In genomic region chr6:72757048-72757447, GRCh38 we compare ENCODE assay signal across 31 cellular contexts.
"Had no signal": no experiment of that assay in that cellular context is flagged by ENCODE, and none has a peak within 500 bp of the region (broad histone marks: within the 10 kb centered on the region; RNA-seq: fewer than 3 reads in every experiment).

No MANE protein-coding gene starts in this region.

- H3K27me3 Mint-ChIP-seq: activated CD4-positive, alpha-beta memory T cell treated with anti-CD3 and anti-CD28 coated beads for 36 hours; activated CD4-positive, alpha-beta T cell treated with anti-CD3 and anti-CD28 coated beads for 36 hours; activated CD4-positive, alpha-beta T cell treated with anti-CD3 and anti-CD28 coated beads, Interleukin-2, amount 10 ng/mL, durations not matched to agents 24 days and 14 days; activated CD8-positive, alpha-beta memory T cell treated with anti-CD3 and anti-CD28 coated beads, Interleukin-2, amount 10 ng/mL, durations not matched to agents 7 days and 5 days; activated naive CD4-positive, alpha-beta T cell treated with anti-CD3 and anti-CD28 coated beads, Interleukin-2, amount 50 U/mL, for 24 hours; activated naive CD8-positive, alpha-beta T cell treated with anti-CD3 and anti-CD28 coated beads for 36 hours; activated naive CD8-positive, alpha-beta T cell treated with anti-CD3 and anti-CD28 coated beads, Interleukin-2, amount 50 U/mL, for 24 hours had no signal

- H3K27ac ChIP-seq: adrenal gland, body of pancreas, colonic mucosa, esophagus muscularis mucosa, foreskin keratinocyte, gastroesophageal sphincter, heart right ventricle had no signal

- H3K4me1 ChIP-seq: adrenal gland, colonic mucosa had no signal

- H3K4me3 ChIP-seq: adrenal gland, body of pancreas, colonic mucosa, esophagus muscularis mucosa, gastroesophageal sphincter, heart right ventricle had no signal

- H3K36me3 Mint-ChIP-seq: activated CD4-positive, alpha-beta memory T cell treated with anti-CD3 and anti-CD28 coated beads for 36 hours; activated CD8-positive, alpha-beta memory T cell treated with anti-CD3 and anti-CD28 coated beads, Interleukin-2, amount 10 ng/mL, durations not matched to agents 7 days and 5 days had no signal

- H3K4me1 Mint-ChIP-seq: activated CD4-positive, alpha-beta T cell treated with anti-CD3 and anti-CD28 coated beads, Interleukin-2, amount 10 ng/mL, durations not matched to agents 24 days and 14 days; activated CD8-positive, alpha-beta memory T cell treated with anti-CD3 and anti-CD28 coated beads, Interleukin-2, amount 10 ng/mL, durations not matched to agents 7 days and 5 days had no signal

- ATAC-seq: activated CD4-positive, alpha-beta T cell treated with anti-CD3 and anti-CD28 coated beads for 36 hours; activated CD8-positive, alpha-beta memory T cell treated with anti-CD3 and anti-CD28 coated beads, Interleukin-2, amount 10 ng/mL, durations not matched to agents 7 days and 5 days; activated CD8-positive, alpha-beta T cell treated with anti-CD3 and anti-CD28 coated beads, Interleukin-2, amount 10 ng/mL, durations not matched to agents 7 days and 5 days; activated naive CD8-positive, alpha-beta T cell treated with anti-CD3 and anti-CD28 coated beads, Interleukin-2, amount 50 U/mL, for 24 hours; body of pancreas; foreskin keratinocyte; gastroesophageal sphincter; heart right ventricle had no signal

- H3K9me3 Mint-ChIP-seq: activated CD4-positive, alpha-beta memory T cell treated with anti-CD3 and anti-CD28 coated beads for 36 hours; activated CD4-positive, alpha-beta T cell treated with anti-CD3 and anti-CD28 coated beads, Interleukin-2, amount 10 ng/mL, durations not matched to agents 24 days and 14 days; activated naive CD4-positive, alpha-beta T cell treated with anti-CD3 and anti-CD28 coated beads, Interleukin-2, amount 50 U/mL, for 24 hours; activated naive CD8-positive, alpha-beta T cell treated with anti-CD3 and anti-CD28 coated beads, Interleukin-2, amount 50 U/mL, for 24 hours; activated T-helper 1 cell treated with anti-CD3 and anti-CD28 coated beads, Interleukin-12 subunit alpha, Interleukin-12 subunit beta, Interleukin-2, Interleukin-4 antibody, amounts not matched to agents 30 ng/mL and 10 ng/mL and 1 ng/mL, durations not matched to agents 14 hours and 24 hours and 36 hours; activated T-helper 2 cell treated with anti-CD3 and anti-CD28 coated beads, Interferon-gamma antibody, Interleukin-2, Interleukin-4, amounts not matched to agents 10 μg/mL and 5 μg/mL and 100 μg/mL, durations not matched to agents 14 hours and 24 hours and 36 hours; endodermal cell had no signal

- DNase-seq: activated CD4-positive, alpha-beta memory T cell treated with anti-CD3 and anti-CD28 coated beads for 36 hours; activated CD4-positive, alpha-beta T cell treated with anti-CD3 and anti-CD28 coated beads for 36 hours; activated CD4-positive, alpha-beta T cell treated with anti-CD3 and anti-CD28 coated beads, Interleukin-2, amount 10 ng/mL, durations not matched to agents 24 days and 14 days; activated CD4-positive, CD25-positive, alpha-beta regulatory T cell; activated CD4-positive, CD25-positive, alpha-beta regulatory T cell treated with anti-CD3 and anti-CD28 coated beads, Interleukin-2, amount 50 U/mL, for 72 hours; activated CD8-positive, alpha-beta memory T cell treated with anti-CD3 and anti-CD28 coated beads, Interleukin-2, amount 10 ng/mL, durations not matched to agents 7 days and 5 days; activated CD8-positive, alpha-beta memory T cell treated with anti-CD3 and anti-CD28 coated beads, Interleukin-2, amount 50 U/mL, for 4 hours; activated CD8-positive, alpha-beta T cell treated with anti-CD3 and anti-CD28 coated beads, Interleukin-2, amount 10 ng/mL, durations not matched to agents 7 days and 5 days; activated effector memory CD4-positive, alpha-beta T cell treated with anti-CD3 and anti-CD28 coated beads, Interleukin-2, amount 50 U/mL, for 16 hours; activated naive CD4-positive, alpha-beta T cell treated with anti-CD3 and anti-CD28 coated beads for 36 hours; activated naive CD8-positive, alpha-beta T cell treated with anti-CD3 and anti-CD28 coated beads for 36 hours; activated naive CD8-positive, alpha-beta T cell treated with anti-CD3 and anti-CD28 coated beads, Interleukin-2, amount 50 U/mL, for 24 hours; activated T-cell treated with anti-CD3 and anti-CD28 coated beads, Interleukin-2, amount 50 U/mL, for 1 hour; activated T-cell treated with anti-CD3 and anti-CD28 coated beads, Interleukin-2, amount 50 U/mL, for 48 hours; adrenal gland; amygdala; aorta; body of pancreas; central memory CD4-positive, alpha-beta T cell; cerebellar nuclear complex; colonic mucosa; effector CD8-positive, alpha-beta T cell; endodermal cell; foreskin keratinocyte; heart right ventricle; T-helper 2 cell had no signal

- H3K27ac Mint-ChIP-seq: activated CD4-positive, alpha-beta memory T cell treated with anti-CD3 and anti-CD28 coated beads for 36 hours; activated CD4-positive, alpha-beta T cell treated with anti-CD3 and anti-CD28 coated beads for 36 hours; activated CD4-positive, alpha-beta T cell treated with anti-CD3 and anti-CD28 coated beads, Interleukin-2, amount 10 ng/mL, durations not matched to agents 24 days and 14 days; activated CD8-positive, alpha-beta memory T cell treated with anti-CD3 and anti-CD28 coated beads, Interleukin-2, amount 10 ng/mL, durations not matched to agents 7 days and 5 days; activated CD8-positive, alpha-beta T cell treated with anti-CD3 and anti-CD28 coated beads, Interleukin-2, amount 10 ng/mL, durations not matched to agents 7 days and 5 days; activated naive CD4-positive, alpha-beta T cell treated with anti-CD3 and anti-CD28 coated beads for 36 hours; activated naive CD4-positive, alpha-beta T cell treated with anti-CD3 and anti-CD28 coated beads, Interleukin-2, amount 50 U/mL, for 24 hours; activated naive CD8-positive, alpha-beta T cell treated with anti-CD3 and anti-CD28 coated beads for 36 hours; activated naive CD8-positive, alpha-beta T cell treated with anti-CD3 and anti-CD28 coated beads, Interleukin-2, amount 50 U/mL, for 24 hours; activated T-helper 1 cell treated with anti-CD3 and anti-CD28 coated beads, Interleukin-12 subunit alpha, Interleukin-12 subunit beta, Interleukin-2, Interleukin-4 antibody, amounts not matched to agents 30 ng/mL and 10 ng/mL and 1 ng/mL, durations not matched to agents 14 hours and 24 hours and 36 hours; activated T-helper 2 cell treated with anti-CD3 and anti-CD28 coated beads, Interferon-gamma antibody, Interleukin-2, Interleukin-4, amounts not matched to agents 10 μg/mL and 5 μg/mL and 100 μg/mL, durations not matched to agents 14 hours and 24 hours and 36 hours; endodermal cell had no signal

- H3K9me3 ChIP-seq: adrenal gland, body of pancreas, colonic mucosa, esophagus muscularis mucosa, gastroesophageal sphincter, heart right ventricle had no signal

- H3K4me3 Mint-ChIP-seq: activated CD4-positive, alpha-beta memory T cell treated with anti-CD3 and anti-CD28 coated beads for 36 hours; activated CD4-positive, alpha-beta T cell treated with anti-CD3 and anti-CD28 coated beads for 36 hours; activated CD4-positive, alpha-beta T cell treated with anti-CD3 and anti-CD28 coated beads, Interleukin-2, amount 10 ng/mL, durations not matched to agents 24 days and 14 days; activated CD8-positive, alpha-beta memory T cell treated with anti-CD3 and anti-CD28 coated beads, Interleukin-2, amount 10 ng/mL, durations not matched to agents 7 days and 5 days; activated CD8-positive, alpha-beta T cell treated with anti-CD3 and anti-CD28 coated beads, Interleukin-2, amount 10 ng/mL, durations not matched to agents 7 days and 5 days; activated naive CD4-positive, alpha-beta T cell treated with anti-CD3 and anti-CD28 coated beads for 36 hours; activated naive CD4-positive, alpha-beta T cell treated with anti-CD3 and anti-CD28 coated beads, Interleukin-2, amount 50 U/mL, for 24 hours; activated naive CD8-positive, alpha-beta T cell treated with anti-CD3 and anti-CD28 coated beads for 36 hours; activated naive CD8-positive, alpha-beta T cell treated with anti-CD3 and anti-CD28 coated beads, Interleukin-2, amount 50 U/mL, for 24 hours; activated T-helper 1 cell treated with anti-CD3 and anti-CD28 coated beads, Interleukin-12 subunit alpha, Interleukin-12 subunit beta, Interleukin-2, Interleukin-4 antibody, amounts not matched to agents 30 ng/mL and 10 ng/mL and 1 ng/mL, durations not matched to agents 14 hours and 24 hours and 36 hours; endodermal cell had no signal

- H3K36me3 ChIP-seq: adrenal gland, colonic mucosa, esophagus muscularis mucosa, gastroesophageal sphincter, heart right ventricle had no signal

- H3K27me3 ChIP-seq: adrenal gland, body of pancreas, colonic mucosa, esophagus muscularis mucosa, foreskin keratinocyte, gastroesophageal sphincter, heart right ventricle had no signal
